In genomic region chr20:34070079-34070439, GRCh38 we compare ENCODE assay signal across 15 cellular contexts. TPM values are rescaled to one million over a fixed set of nuclear protein-coding genes. Genes with fewer than 3 reads are reported as not detected.
A peak's percentile ranks its signal among the peaks of the same experiment; 100 is the strongest.
DNase-seq lines count a peak whose midpoint lies in the region; ATAC-seq and TF ChIP-seq lines count a peak whose summit lies in the region.
"Had no signal": no experiment of that assay in that cellular context is flagged by ENCODE, and none has a peak within 500 bp of the region (broad histone marks: within the 10 kb centered on the region; RNA-seq: fewer than 3 reads in every experiment).

No MANE protein-coding gene starts in this region.

- H3K27ac Mint-ChIP-seq in Calu3 (ENCODE audit: unreplicated experiment): peak overlapping the region; percentile 39
- H3K27ac Mint-ChIP-seq in naive thymus-derived CD4-positive, alpha-beta T cell: peak overlapping the region in 6 of 9 donors; percentile 10 to 81 (median 40)
- H3K27ac Mint-ChIP-seq in activated naive CD8-positive, alpha-beta T cell treated with anti-CD3 and anti-CD28 coated beads for 36 hours: no peak overlapping the region

- TF ChIP-seq CTCF in C4-2B (conservative IDR thresholded peaks at IDR 0.05) (peak; percentile 40), Calu3 (IDR thresholded peaks at IDR 0.05; ENCODE audit: unreplicated experiment) (peak; percentile 4), RWPE2 (IDR thresholded peaks at IDR 0.05; ENCODE audit: poor library complexity, severe bottlenecking) (peak; percentile 90)

- BruUV-seq in Calu3 (replicated peaks; lab: Mats Ljungman, UMichigan): no TSS peak

- DNase-seq in Calu3 (no peak), RWPE2 (ENCODE audit: low spot score) (no peak), DMS 273 (lab: John Stamatoyannopoulos, UW; ENCODE audit: unreplicated experiment) (no peak), OCI-M2 (lab: John Stamatoyannopoulos, UW; ENCODE audit: unreplicated experiment) (no peak)
- DNase-seq in naive thymus-derived CD4-positive, alpha-beta T cell: no peak
- no peak for DNase-seq in activated naive CD8-positive, alpha-beta T cell treated with anti-CD3 and anti-CD28 coated beads for 36 hours
- DNase-seq: activated CD4-positive, CD25-positive, alpha-beta regulatory T cell treated with anti-CD3 and anti-CD28 coated beads, Interleukin-2, amount 50 U/mL, for 72 hours had no signal

- H3K27ac ChIP-seq in C4-2B (no peak overlapping the region), RWPE2 (ENCODE audit: poor library complexity, severe bottlenecking) (no peak overlapping the region)
- no peak overlapping the region for H3K27ac ChIP-seq in naive thymus-derived CD4-positive, alpha-beta T cell (ENCODE audit: low read depth, low read length)
- H3K27ac ChIP-seq: BLaER1 treated with 17β-estradiol and CSF1 and Interleukin-3, amounts not matched to agents 10 nM and 100 nM had no signal

- CTCF ChIA-PET in Calu3 (lab: Charles Lee): interaction anchor here (0.8 to 3.0 kb wide), 8 partner anchors 12 to 209 kb away, joined by 3 to 17 read pairs (median 5); partner anchors contain the start of gene RALY
- CTCF ChIA-PET in naive thymus-derived CD4-positive, alpha-beta T cell (lab: Charles Lee): interaction anchor here (0.8 to 3.8 kb wide), 6 partner anchors 42 to 277 kb away, joined by 3 to 45 read pairs (median 7); partner anchors contain the start of gene EIF2S2

- H3K36me3 ChIP-seq in RWPE2 (ENCODE audit: low read depth): peaks cover 24% of the 10 kb centered on the region
- H3K36me3 ChIP-seq in naive thymus-derived CD4-positive, alpha-beta T cell (ENCODE audit: control insufficient read depth in 2 of 3, insufficient read depth in 3 of 3, low read length in 3 of 3): peaks cover under 1 to 42% (median 7%) of the 10 kb centered on the region in 3 experiments

- H3K4me3 ChIP-seq in RWPE2 (ENCODE audit: severe bottlenecking): no peak overlapping the region
- H3K4me3 ChIP-seq in naive thymus-derived CD4-positive, alpha-beta T cell (ENCODE audit: low read length): no peak overlapping the region
- H3K4me3 ChIP-seq: BLaER1 treated with 17β-estradiol and CSF1 and Interleukin-3, amounts not matched to agents 10 nM and 100 nM; left lung; psoas muscle; sigmoid colon; tibial artery had no signal

- H3K27me3 Mint-ChIP-seq in Calu3 (ENCODE audit: unreplicated experiment): no peaks in the 10 kb centered on the region
- H3K27me3 Mint-ChIP-seq in naive thymus-derived CD4-positive, alpha-beta T cell: no peaks in the 10 kb centered on the region
- no peaks in the 10 kb centered on the region for H3K27me3 Mint-ChIP-seq in activated naive CD8-positive, alpha-beta T cell treated with anti-CD3 and anti-CD28 coated beads for 36 hours
- H3K27me3 Mint-ChIP-seq: activated CD4-positive, alpha-beta memory T cell treated with anti-CD3 and anti-CD28 coated beads, Interleukin-2, amount 10 ng/mL, durations not matched to agents 7 days and 5 days; effector memory CD8-positive, alpha-beta T cell had no signal

- H3K4me1 ChIP-seq in RWPE2 (ENCODE audit: insufficient read depth, poor library complexity, severe bottlenecking): peaks cover 19% of the 10 kb centered on the region
- peaks cover 5 to 12% of the 10 kb centered on the region in 2 donors for H3K4me1 ChIP-seq in naive thymus-derived CD4-positive, alpha-beta T cell (ENCODE audit: control insufficient read depth in 2 of 2, insufficient read depth in 2 of 2, low read length in 2 of 2)

- POLR2A ChIA-PET in naive thymus-derived CD4-positive, alpha-beta T cell (lab: Charles Lee): interaction anchor here (0.7 to 1.1 kb wide), 2 partner anchors 30 to 803 kb away, joined by 3 read pairs; no protein-coding TSS in a partner anchor

- ATAC-seq in RWPE2 (ENCODE audit: low read depth): no peak
- no peak for ATAC-seq in naive thymus-derived CD4-positive, alpha-beta T cell

- peaks cover 43% of the 10 kb centered on the region for H3K4me1 Mint-ChIP-seq in Calu3 (ENCODE audit: low read depth, unreplicated experiment)
- peaks cover 25 to 46% (median 36%) of the 10 kb centered on the region in 7 donors for H3K4me1 Mint-ChIP-seq in naive thymus-derived CD4-positive, alpha-beta T cell
- peaks cover 40% of the 10 kb centered on the region for H3K4me1 Mint-ChIP-seq in activated naive CD8-positive, alpha-beta T cell treated with anti-CD3 and anti-CD28 coated beads for 36 hours

- no peaks in the 10 kb centered on the region for H3K9me3 ChIP-seq in RWPE2 (ENCODE audit: severe bottlenecking)
- H3K9me3 ChIP-seq in naive thymus-derived CD4-positive, alpha-beta T cell (ENCODE audit: control insufficient read depth in 2 of 3, low read length in 3 of 3): no peaks in the 10 kb centered on the region
- H3K9me3 ChIP-seq: BLaER1 treated with 17β-estradiol and CSF1 and Interleukin-3, amounts not matched to agents 10 nM and 100 nM; left lung; psoas muscle; sigmoid colon; tibial artery had no signal

- H3K36me3 Mint-ChIP-seq in Calu3 (ENCODE audit: insufficient read depth, unreplicated experiment): peaks cover 33% of the 10 kb centered on the region
- peaks cover 0 to 8% (median 5%) of the 10 kb centered on the region in 5 donors for H3K36me3 Mint-ChIP-seq in naive thymus-derived CD4-positive, alpha-beta T cell
- H3K36me3 Mint-ChIP-seq in activated naive CD8-positive, alpha-beta T cell treated with anti-CD3 and anti-CD28 coated beads for 36 hours: no peaks in the 10 kb centered on the region

- no peak overlapping the region for H3K4me3 Mint-ChIP-seq in Calu3 (ENCODE audit: low read depth, unreplicated experiment)
- H3K4me3 Mint-ChIP-seq in naive thymus-derived CD4-positive, alpha-beta T cell: no peak overlapping the region
- H3K4me3 Mint-ChIP-seq in activated naive CD8-positive, alpha-beta T cell treated with anti-CD3 and anti-CD28 coated beads for 36 hours: no peak overlapping the region
- H3K4me3 Mint-ChIP-seq: activated CD4-positive, alpha-beta memory T cell treated with anti-CD3 and anti-CD28 coated beads, Interleukin-2, amount 10 ng/mL, durations not matched to agents 7 days and 5 days; effector memory CD8-positive, alpha-beta T cell had no signal

- no peaks in the 10 kb centered on the region for H3K9me3 Mint-ChIP-seq in Calu3 (ENCODE audit: low read depth, unreplicated experiment)
- H3K9me3 Mint-ChIP-seq in naive thymus-derived CD4-positive, alpha-beta T cell: no peaks in the 10 kb centered on the region
- no peaks in the 10 kb centered on the region for H3K9me3 Mint-ChIP-seq in activated naive CD8-positive, alpha-beta T cell treated with anti-CD3 and anti-CD28 coated beads for 36 hours
- H3K9me3 Mint-ChIP-seq: activated CD4-positive, alpha-beta memory T cell treated with anti-CD3 and anti-CD28 coated beads, Interleukin-2, amount 10 ng/mL, durations not matched to agents 7 days and 5 days; effector memory CD8-positive, alpha-beta T cell had no signal

- intact Hi-C loops in Calu3 (cut with micrococcal nuclease; ENCODE audit: unreplicated experiment): no loop called here
- intact Hi-C loops in naive thymus-derived CD4-positive, alpha-beta T cell (cut with micrococcal nuclease): loop anchor here (1.0 to 2.0 kb wide), 5 partner anchors 59 to 613 kb away; no protein-coding TSS in a partner anchor

- no peaks in the 10 kb centered on the region for H3K27me3 ChIP-seq in RWPE2 (ENCODE audit: insufficient read depth, poor library complexity, severe bottlenecking)
- H3K27me3 ChIP-seq in naive thymus-derived CD4-positive, alpha-beta T cell (ENCODE audit: control insufficient read depth in 2 of 2, insufficient read depth in 2 of 2, low read length in 2 of 2): no peaks in the 10 kb centered on the region
- H3K27me3 ChIP-seq: BLaER1 treated with 17β-estradiol and CSF1 and Interleukin-3, amounts not matched to agents 10 nM and 100 nM; left lung; sigmoid colon; tibial artery had no signal

RNA-seq across cellular contexts. Expression of gene EIF2S2, which starts 42.0 kb away (rescaled TPM):
- 173 and 179 TPM in 2 replicates for total RNA-seq in Calu3 (2022)
- total RNA-seq in naive thymus-derived CD4-positive, alpha-beta T cell: 10 to 100 TPM; 16.8 to 68.4 (median 48.6) TPM
- polyA plus RNA-seq in naive thymus-derived CD4-positive, alpha-beta T cell: 10 to 100 TPM; 20.2 to 21.2 TPM
- total RNA-seq in activated naive CD8-positive, alpha-beta T cell treated with anti-CD3 and anti-CD28 coated beads for 36 hours: 100 to 1,000 TPM; 177 to 179 TPM

Comparison
In these comparisons a context has a peak if more than half of its experiments do, and no peak if none do; other contexts are left out.
1. CTCF ChIP-seq: peak in every context shown above with its lines; median percentile 90 in RWPE2; 40 in C4-2B; 4 in Calu3.